ENCODE assay signal across 8 cellular contexts in the genomic region with DNA sequence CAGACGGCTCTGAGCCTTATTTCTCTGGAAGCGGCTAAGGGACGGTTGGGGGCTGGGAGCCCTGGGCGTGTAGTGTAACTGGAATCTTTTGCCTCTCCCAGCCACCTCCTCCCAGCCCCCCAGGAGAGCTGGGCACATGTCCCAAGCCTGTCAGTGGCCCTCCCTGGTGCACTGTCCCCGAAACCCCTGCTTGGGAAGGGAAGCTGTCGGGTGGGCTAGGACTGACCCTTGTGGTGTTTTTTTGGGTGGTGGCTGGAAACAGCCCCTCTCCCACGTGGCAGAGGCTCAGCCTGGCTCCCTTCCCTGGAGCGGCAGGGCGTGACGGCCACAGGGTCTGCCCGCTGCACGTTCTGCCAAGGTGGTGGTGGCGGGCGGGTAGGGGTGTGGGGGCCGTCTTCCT. TPM values are rescaled to one million over a fixed set of nuclear protein-coding genes. Genes with fewer than 3 reads are reported as not detected.
A peak's percentile ranks its signal among the peaks of the same experiment; 100 is the strongest.
DNase-seq lines count a peak whose midpoint lies in the region; ATAC-seq, FAIRE-seq and TF ChIP-seq lines count a peak whose summit lies in the region.
"Not testable (repeated sequence)": the region's sequence is repeated elsewhere in the genome, so short reads cannot be mapped to it uniquely, and the experiment has no call there.

No MANE protein-coding gene starts in this region.

- SMC1A ChIA-PET in GM12878 (lab: Charles Lee; ENCODE audit: uncharacterized antibody, unreplicated experiment): not testable (repeated sequence)

- H2BK15ac ChIP-seq in mesenchymal stem cell (ENCODE audit: low read depth, poor library complexity, severe bottlenecking): not testable (repeated sequence)

- peak overlapping the region; percentile 47 for H2AK5ac ChIP-seq in mesenchymal stem cell (ENCODE audit: low read length, severe bottlenecking)

- H4K20me1 ChIP-seq in GM12878 (ENCODE audit: control insufficient read depth, insufficient read depth): not testable (repeated sequence)

- H4K8ac ChIP-seq in mesenchymal stem cell (ENCODE audit: low read length): peak overlapping the region; percentile 69

- not testable (repeated sequence) for BruUV-seq in GM12878 (replicated peaks; lab: Mats Ljungman, UMichigan)

- DNase-seq in GM12892 (ENCODE audit: insufficient read length); RWPE1 (ENCODE audit: low spot score); GM12878 (ENCODE audit: low read depth, low spot score); epithelial cell of prostate (ENCODE audit: low read depth, low spot score); mesenchymal stem cell; urothelium cell line (ENCODE audit: low spot score): not testable (repeated sequence)

- TF ChIP-seq CTCF in HEK293 (tag by site-specific recombination; IDR thresholded peaks at IDR 0.05); RWPE1 (conservative IDR thresholded peaks at IDR 0.05; ENCODE audit: low read depth); GM12878 (IDR thresholded peaks at IDR 0.05 in 2 of 3, conservative IDR thresholded peaks at IDR 0.05 in 1 of 3; ENCODE audit: control insufficient read depth in 2 of 3, extremely low read depth in 1 of 3, insufficient read depth in 1 of 3, low read depth in 3 of 3, low read length in 3 of 3): not testable (repeated sequence)

- H4K91ac ChIP-seq in mesenchymal stem cell (ENCODE audit: low read length): not testable (repeated sequence)

- H3K18ac ChIP-seq in mesenchymal stem cell (ENCODE audit: low read depth in 1 of 2, low read length in 2 of 2): not testable (repeated sequence)

- POLR2A ChIA-PET in HEK293 (lab: Yijun Ruan, JAX); RWPE1 (lab: Yijun Ruan, JAX; ENCODE audit: low non-redundant PET): not testable (repeated sequence)
- POLR2A ChIA-PET in GM12878 (lab: Charles Lee): interaction anchor here (0.6 kb wide), 1 partner anchor 64 kb away, joined by 4 read pairs; no protein-coding TSS in a partner anchor

- H3K4me1 ChIP-seq in HEK293 (ENCODE audit: control insufficient read depth, insufficient read depth, low read length); GM12878 (ENCODE audit: control insufficient read depth, insufficient read depth, low read length): not testable (repeated sequence)
- peaks cover 23% of the 10 kb centered on the region for H3K4me1 ChIP-seq in mesenchymal stem cell (ENCODE audit: control insufficient read depth, insufficient read depth, low read depth, low read length)

- intact Hi-C loops in GM12878 (cut with micrococcal nuclease; ENCODE audit: unreplicated experiment): not testable (repeated sequence)

- peaks cover 5 to 30% of the 10 kb centered on the region in 2 experiments; a peak in 2 of 3 replicates for H3K36me3 ChIP-seq in HEK293 (ENCODE audit: control insufficient read depth in 2 of 2, insufficient read depth in 1 of 2, low read length in 2 of 2)
- peaks cover 5 to 27% of the 10 kb centered on the region in 2 experiments for H3K36me3 ChIP-seq in GM12878 (ENCODE audit: control insufficient read depth in 2 of 2, insufficient read depth in 2 of 2, low read length in 1 of 2)
- peaks cover 36 to 64% of the 10 kb centered on the region in 2 experiments for H3K36me3 ChIP-seq in mesenchymal stem cell (ENCODE audit: control insufficient read depth in 1 of 2, insufficient read depth in 2 of 2, low read depth in 1 of 2, low read length in 2 of 2)

- not testable (repeated sequence) for H3K23ac ChIP-seq in mesenchymal stem cell (ENCODE audit: low read length in 2 of 2)

- in situ Hi-C loops in GM12878 (cut with MboI): not testable (repeated sequence)

- FAIRE-seq in GM12892 (lab: Jason Lieb, UNC); GM12878 (lab: Jason Lieb, UNC): not testable (repeated sequence)
- FAIRE-seq in urothelium cell line (lab: Jason Lieb, UNC): peak; percentile 78

- not testable (repeated sequence) for TF ChIP-seq EP300 in Ishikawa (IDR thresholded peaks at IDR 0.05; ENCODE audit: borderline replicate concordance); GM12878 (IDR thresholded peaks at IDR 0.05; ENCODE audit: borderline replicate concordance in 1 of 2, control insufficient read depth in 1 of 2, low read depth in 2 of 2, low read length in 2 of 2)

- not testable (repeated sequence) for H3K27me3 ChIP-seq in GM12878 (replicated peaks in 1 of 2; ENCODE audit: control insufficient read depth in 2 of 2, insufficient read depth in 2 of 2, low read length in 1 of 2); mesenchymal stem cell (ENCODE audit: control insufficient read depth in 1 of 2, insufficient read depth in 1 of 2, low read length in 2 of 2)

- not testable (repeated sequence) for H3K27ac ChIP-seq in HEK293 (ENCODE audit: extremely low read depth, low read depth, low read length); GM12878 (ENCODE audit: control insufficient read depth, insufficient read depth); mesenchymal stem cell (ENCODE audit: low read length, poor library complexity, severe bottlenecking)
- H3K27ac ChIP-seq in RWPE1: peak overlapping the region; percentile 99
- H3K27ac ChIP-seq in epithelial cell of prostate: peak overlapping the region; percentile 8

- 94% methylated on average over 11 of the region's 15 CpGs for WGBS in GM12878 (ENCODE audit: insufficient coverage, insufficient replicate concordance, low lambda C conversion rate, missing lambda C conversion rate)
- WGBS in mesenchymal stem cell: 94% methylated on average over 9 of the region's 15 CpGs

- H2BK120ac ChIP-seq in mesenchymal stem cell (ENCODE audit: low read depth, low read length): not testable (repeated sequence)

- ATAC-seq in GM12878: not testable (repeated sequence)

- not testable (repeated sequence) for H3K9me3 ChIP-seq in HEK293 (ENCODE audit: control insufficient read depth, insufficient read depth, low read depth, low read length); GM12878 (replicated peaks; ENCODE audit: control insufficient read depth, insufficient read depth, low read length); mesenchymal stem cell (ENCODE audit: control insufficient read depth, low read length)

- CTCF ChIA-PET in HEK293 (lab: Yijun Ruan, JAX); RWPE1 (lab: Yijun Ruan, JAX); GM12878 (lab: Yijun Ruan, JAX): not testable (repeated sequence)

- H2AFZ ChIP-seq in GM12878 (ENCODE audit: control insufficient read depth, low read depth, low read length); mesenchymal stem cell (ENCODE audit: low read depth, low read length): not testable (repeated sequence)

- not testable (repeated sequence) for H3K14ac ChIP-seq in mesenchymal stem cell (ENCODE audit: low read length in 2 of 2)

- not testable (repeated sequence) for TF ChIP-seq RAD21 in Ishikawa (IDR thresholded peaks at IDR 0.05; ENCODE audit: low read depth); GM12878 (IDR thresholded peaks at IDR 0.05; ENCODE audit: insufficient read depth, low read depth, low read length)

- RAD21 ChIA-PET in GM12878 (lab: Charles Lee; ENCODE audit: unreplicated experiment): interaction anchor here (0.7 kb wide), 1 partner anchor 21 kb away, joined by 3 read pairs; no protein-coding TSS in a partner anchor

- H3K4me2 ChIP-seq in GM12878 (ENCODE audit: control insufficient read depth, insufficient read depth); mesenchymal stem cell (ENCODE audit: low read length, poor library complexity, severe bottlenecking): not testable (repeated sequence)

- H2BK5ac ChIP-seq in mesenchymal stem cell (ENCODE audit: low read depth, low read length, poor library complexity, severe bottlenecking): not testable (repeated sequence)

- not testable (repeated sequence) for H3K4me3 ChIP-seq in HEK293 (ENCODE audit: low read depth, low read length); GM12878; mesenchymal stem cell (ENCODE audit: insufficient read depth in 1 of 2, low read depth in 1 of 2, low read length in 2 of 2)

- H3K9ac ChIP-seq in GM12878 (ENCODE audit: control insufficient read depth, insufficient read depth, low read length); mesenchymal stem cell (ENCODE audit: low read length): not testable (repeated sequence)

- H3K79me2 ChIP-seq in GM12878 (ENCODE audit: control insufficient read depth, insufficient read depth, low read length): not testable (repeated sequence)

- not testable (repeated sequence) for H3K79me1 ChIP-seq in mesenchymal stem cell (replicated peaks; ENCODE audit: low read length, poor library complexity, severe bottlenecking)

- H3K4ac ChIP-seq in mesenchymal stem cell (ENCODE audit: low read depth in 1 of 2, low read length in 2 of 2): not testable (repeated sequence)

- TF ChIP-seq POLR2A in GM12892 (IDR thresholded peaks at IDR 0.05; ENCODE audit: low read depth, low read length) (peak; percentile 24; the same call in 1 of the 2 replicates), GM12878 (IDR thresholded peaks at IDR 0.05; ENCODE audit: low read depth, low read length) (0 out of 2 replicates have a peak, but pooled peaks have one; percentile 25)

- not testable (repeated sequence) for H2BK12ac ChIP-seq in mesenchymal stem cell (ENCODE audit: low read length in 2 of 2)

RNA-seq across cellular contexts. Expression of gene FSCN1, which starts 13.2 kb away (rescaled TPM):
- 71.1 TPM for polyA plus RNA-seq in GM12892 (2012; ENCODE audit: missing spikeins)
- 180 and 207 TPM in 2 replicates for total RNA-seq in GM12878 (2013; cell fraction: nucleolus; rRNA removed)
- total RNA-seq in GM12878 (2014; rRNA removed): 172 and 215 TPM in 2 replicates
- total RNA-seq in GM12878 (2014; rRNA removed; fragmentation: Illumina TruSeq; extraction: Trizol): 49.8 and 64.8 TPM in 2 replicates
- 337 TPM in 2 replicates for total RNA-seq in GM12878 (2021)
- 51.6 TPM for polyA plus RNA-seq in GM12878 (2011; ENCODE audit: low read depth)
- polyA plus RNA-seq in GM12878 (2011; rRNA removed): 17.8 and 66.7 TPM in 2 replicates
- 117 and 150 TPM in 2 replicates for polyA plus RNA-seq in GM12878 (2011; cell fraction: cytosol; rRNA removed)
- polyA plus RNA-seq in GM12878 (2011; cell fraction: nucleus; rRNA removed): 170 and 231 TPM in 2 replicates
- polyA plus RNA-seq in GM12878 (2012): 177 and 222 TPM in 2 replicates
- 4.0 and 38.7 TPM in 2 replicates for polyA plus RNA-seq in GM12878 (2014; fragmentation: Illumina TruSeq; extraction: Trizol)
- 1 to 10 TPM in 1 of 2 experiments, under 1 TPM in 1; 0.50 to 1.6 TPM for polyA plus RNA-seq in GM12878 (2014; fragmentation: Nextera tagmentation; extraction: Ambion mirVana)
- polyA plus RNA-seq in GM12878 (2014; rRNA removed): 207 and 254 TPM in 2 replicates
- 100 to 1,000 TPM; 145 to 150 TPM for polyA plus RNA-seq in GM12878 (2016; fragmentation: Nextera tagmentation; extraction: Ambion mirVana)
- 37.2 and 72.4 TPM in 2 replicates for polyA minus RNA-seq in GM12878 (2011; rRNA and poly(A)+ RNA removed)
- polyA minus RNA-seq in GM12878 (2011; cell fraction: cytosol; rRNA and poly(A)+ RNA removed): 109 and 127 TPM in 2 replicates
- polyA minus RNA-seq in GM12878 (2011; cell fraction: nucleus; rRNA and poly(A)+ RNA removed): 73.0 and 111 TPM in 2 replicates
- 241 TPM for polyA plus RNA-seq in mesenchymal stem cell (2013, experiment 1 of 2)
- 235 TPM for polyA plus RNA-seq in mesenchymal stem cell (2013, experiment 2 of 2)
